1 cellular context compared by ENCODE assay signal in genomic region chr3:5022966-5023776, GRCh38.
TF ChIP-seq lines count a peak whose summit lies in the region.

No MANE protein-coding gene starts in this region.

TF ChIP-seq in HEK293, 187 proteins besides CTCF, POLR2A, EP300 and RAD21 (continued from another document and continues in another):
- TF ChIP-seq ZXDB (tag by site-specific recombination; IDR thresholded peaks at IDR 0.05) = peak; percentile 82
- TF ChIP-seq ATF2 (tag by site-specific recombination; IDR thresholded peaks at IDR 0.05; ENCODE audit: low read depth) = peak; percentile 98
- TF ChIP-seq ZNF175 (tag by site-specific recombination; IDR thresholded peaks at IDR 0.05) = no peak
- TF ChIP-seq ZSCAN30 (tag by site-specific recombination; IDR thresholded peaks at IDR 0.05) = no peak
- no peak for TF ChIP-seq ZNF580 (tag by site-specific recombination; IDR thresholded peaks at IDR 0.05)
- no peak; the same call in 1 of the 2 replicates for TF ChIP-seq TRIM28 (IDR thresholded peaks at IDR 0.05; ENCODE audit: borderline replicate concordance, low read length)
- no peak for TF ChIP-seq ZNF585B (tag by site-specific recombination; IDR thresholded peaks at IDR 0.05)
- peak; percentile 90; the same call in 1 of the 2 replicates for TF ChIP-seq ZNF324 (tag by site-specific recombination; IDR thresholded peaks at IDR 0.05)
- no peak for TF ChIP-seq ZNF248 (tag by site-specific recombination; IDR thresholded peaks at IDR 0.05)
- TF ChIP-seq RBAK (tag by site-specific recombination; IDR thresholded peaks at IDR 0.05) = no peak
- no peak for TF ChIP-seq BCL6B (tag by site-specific recombination; IDR thresholded peaks at IDR 0.05)
- TF ChIP-seq ZNF362 (tag by site-specific recombination; IDR thresholded peaks at IDR 0.05) = 0 out of 2 replicates have a peak, but pooled peaks have one; percentile 53
- peak; percentile 93 for TF ChIP-seq KLF10 (tag by site-specific recombination; IDR thresholded peaks at IDR 0.05)
- TF ChIP-seq ZNF16 (tag by site-specific recombination; IDR thresholded peaks at IDR 0.05; ENCODE audit: low read depth) = no peak
- no peak for TF ChIP-seq ZNF26 (tag by site-specific recombination; IDR thresholded peaks at IDR 0.05)
- TF ChIP-seq ZNF391 (tag by site-specific recombination; IDR thresholded peaks at IDR 0.05; ENCODE audit: borderline replicate concordance, low read depth) = peak; percentile 82; the same call in 1 of the 2 replicates
- TF ChIP-seq BCL11B (tag by site-specific recombination; IDR thresholded peaks at IDR 0.05; ENCODE audit: low read depth) = no peak
- peak; percentile 92 for TF ChIP-seq ZBTB20 (tag by site-specific recombination; IDR thresholded peaks at IDR 0.05)
- TF ChIP-seq HOXA7 (CRISPR knock-in tag; IDR thresholded peaks at IDR 0.05; ENCODE audit: borderline replicate concordance) = no peak
- TF ChIP-seq ZNF148 (tag by site-specific recombination; IDR thresholded peaks at IDR 0.05; ENCODE audit: borderline replicate concordance) = 0 out of 2 replicates have a peak, but pooled peaks have one; percentile 23
- TF ChIP-seq ZBTB7A (tag by site-specific recombination; IDR thresholded peaks at IDR 0.05; ENCODE audit: low read depth) = no peak
- no peak for TF ChIP-seq ZNF311 (tag by site-specific recombination; IDR thresholded peaks at IDR 0.05; ENCODE audit: borderline replicate concordance)
- no peak for TF ChIP-seq ZNF214 (tag by site-specific recombination; IDR thresholded peaks at IDR 0.05; ENCODE audit: borderline replicate concordance)
- TF ChIP-seq PRDM6 (tag by site-specific recombination; IDR thresholded peaks at IDR 0.05) = peak; percentile 61
- peak; percentile 48; the same call in 1 of the 2 replicates for TF ChIP-seq PRDM10 (tag by site-specific recombination; IDR thresholded peaks at IDR 0.05)
- no peak for TF ChIP-seq ZNF221 (tag by site-specific recombination; IDR thresholded peaks at IDR 0.05; ENCODE audit: borderline replicate concordance)
- 0 out of 2 replicates have a peak, but pooled peaks have one; percentile 11 for TF ChIP-seq ZNF449 (tag by site-specific recombination; IDR thresholded peaks at IDR 0.05)
- peak; percentile 65; the same call in 1 of the 2 replicates for TF ChIP-seq ZNF76 (tag by site-specific recombination; IDR thresholded peaks at IDR 0.05; ENCODE audit: borderline replicate concordance, low read depth)
- TF ChIP-seq ZNF133 (tag by site-specific recombination; IDR thresholded peaks at IDR 0.05) = no peak
- no peak; the same call in 1 of the 2 replicates for TF ChIP-seq PRDM4 (tag by site-specific recombination; IDR thresholded peaks at IDR 0.05)
- TF ChIP-seq GLI4 (tag by site-specific recombination; IDR thresholded peaks at IDR 0.05) = no peak
- TF ChIP-seq ZNF335 (tag by site-specific recombination; conservative IDR thresholded peaks at IDR 0.05) = peak; percentile 24; the same call in 1 of the 2 replicates
- peak; percentile 23; the same call in 1 of the 2 replicates for TF ChIP-seq ZBTB6 (tag by site-specific recombination; IDR thresholded peaks at IDR 0.05)
- TF ChIP-seq ZNF24 (tag by site-specific recombination; IDR thresholded peaks at IDR 0.05) = peak; percentile 93
